In genomic region chr3:8490079-8490552, GRCh38 we compare ENCODE assay signal across 13 cellular contexts. TPM values are rescaled to one million over a fixed set of nuclear protein-coding genes. Genes with fewer than 3 reads are reported as not detected.
A peak's percentile ranks its signal among the peaks of the same experiment; 100 is the strongest.
DNase-seq lines count a peak whose midpoint lies in the region; ATAC-seq and TF ChIP-seq lines count a peak whose summit lies in the region.
"Had no signal": no experiment of that assay in that cellular context is flagged by ENCODE, and none has a peak within 500 bp of the region (broad histone marks: within the 10 kb centered on the region; RNA-seq: fewer than 3 reads in every experiment).

No MANE protein-coding gene starts in this region.

- peak; percentile 85 for ATAC-seq in esophagus mucosa
- ATAC-seq in natural killer cell treated with Interleukin-12 subunit alpha and Interleukin-12 subunit beta and Interleukin-15 and Interleukin-18, amount 100 ng/mL, for 72 hours: no peak
- ATAC-seq: naive thymus-derived CD4-positive, alpha-beta T cell had no signal

- H3K9me3 ChIP-seq in Caco-2 (no peaks in the 10 kb centered on the region), osteoblast (ENCODE audit: low read depth, low read length) (no peaks in the 10 kb centered on the region)
- no peaks in the 10 kb centered on the region for H3K9me3 ChIP-seq in effector memory CD4-positive, alpha-beta T cell (ENCODE audit: control insufficient read depth, low read length)

- no peak overlapping the region for H3K4me3 ChIP-seq in Caco-2 (ENCODE audit: low read depth, low read length)
- no peak overlapping the region for H3K4me3 ChIP-seq in osteoblast (ENCODE audit: insufficient read depth, low read length)
- H3K4me3 ChIP-seq in effector memory CD4-positive, alpha-beta T cell (ENCODE audit: insufficient read depth, low read depth, low read length, poor library complexity, severe bottlenecking): no peak overlapping the region

- TF ChIP-seq CTCF in Caco-2 (IDR thresholded peaks at IDR 0.05; ENCODE audit: insufficient read depth in 1 of 2, low read depth in 1 of 2, low read length in 1 of 2, severe bottlenecking in 1 of 2, unreplicated experiment in 1 of 2) (no peak), osteoblast (IDR thresholded peaks at IDR 0.05; ENCODE audit: extremely low read depth, low read depth, low read length) (no peak)

- intact Hi-C loops in Caco-2 (cut with micrococcal nuclease; ENCODE audit: unreplicated experiment): no loop called here

- H3K4me2 ChIP-seq in osteoblast (ENCODE audit: insufficient read depth, low read length): no peak overlapping the region

- CTCF ChIA-PET in Caco-2 (lab: Charles Lee): interaction anchor here (1.6 kb wide), 1 partner anchor 11 kb away, joined by 8 read pairs; the partner anchor contains the start of gene LMCD1

- no peaks in the 10 kb centered on the region for H3K79me2 ChIP-seq in osteoblast (ENCODE audit: insufficient read depth, low read length)

- H3K4me1 ChIP-seq in Caco-2 (peaks cover 82% of the 10 kb centered on the region), osteoblast (ENCODE audit: insufficient read depth, low read length) (peaks cover 38% of the 10 kb centered on the region)
- no peaks in the 10 kb centered on the region for H3K4me1 ChIP-seq in effector memory CD4-positive, alpha-beta T cell (ENCODE audit: control insufficient read depth, insufficient read depth, low read length, poor library complexity, severe bottlenecking)

- BruUV-seq in Caco-2 (replicated peaks; lab: Mats Ljungman, UMichigan): no TSS peak

- H3K27ac ChIP-seq in osteoblast (ENCODE audit: low read depth, low read length): peak overlapping the region; percentile 86
- H3K27ac ChIP-seq in effector memory CD4-positive, alpha-beta T cell (ENCODE audit: insufficient read depth, low read length, poor library complexity, severe bottlenecking): no peak overlapping the region

- peaks cover 6% of the 10 kb centered on the region for H3K36me3 Mint-ChIP-seq in Caco-2 (ENCODE audit: insufficient read depth, unreplicated experiment)
- H3K36me3 Mint-ChIP-seq in natural killer cell treated with Interleukin-12 subunit alpha and Interleukin-12 subunit beta and Interleukin-15 and Interleukin-18, amount 100 ng/mL, for 72 hours: no peaks in the 10 kb centered on the region
- H3K36me3 Mint-ChIP-seq: activated naive CD4-positive, alpha-beta T cell treated with anti-CD3 and anti-CD28 coated beads, Interleukin-2, amount 50 U/mL, for 24 hours; naive thymus-derived CD4-positive, alpha-beta T cell had no signal

- H3K27me3 Mint-ChIP-seq in Caco-2 (ENCODE audit: insufficient read depth, unreplicated experiment): no peaks in the 10 kb centered on the region
- peaks cover 0 to 8% of the 10 kb centered on the region in 2 donors for H3K27me3 Mint-ChIP-seq in natural killer cell treated with Interleukin-12 subunit alpha and Interleukin-12 subunit beta and Interleukin-15 and Interleukin-18, amount 100 ng/mL, for 72 hours

- H3K27ac Mint-ChIP-seq in Caco-2 (ENCODE audit: unreplicated experiment): no peak overlapping the region
- H3K27ac Mint-ChIP-seq in natural killer cell treated with Interleukin-12 subunit alpha and Interleukin-12 subunit beta and Interleukin-15 and Interleukin-18, amount 100 ng/mL, for 72 hours: no peak overlapping the region
- H3K27ac Mint-ChIP-seq: activated naive CD4-positive, alpha-beta T cell treated with anti-CD3 and anti-CD28 coated beads, Interleukin-2, amount 50 U/mL, for 24 hours; naive thymus-derived CD4-positive, alpha-beta T cell had no signal

- DNase-seq in Caco-2 (peak; percentile 37 to 52), NCI-H460 (ENCODE audit: extremely low read depth, low read depth) (peak; percentile 41), osteoblast (ENCODE audit: insufficient read length, low spot score, missing footprints) (peak; percentile 88), NCI-H2171 treated with DMSO at 0.1 percent for 48 hours (lab: John Stamatoyannopoulos, UW) (no peak)
- DNase-seq in natural killer cell treated with Interleukin-12 subunit alpha and Interleukin-12 subunit beta and Interleukin-15 and Interleukin-18, amount 100 ng/mL, for 72 hours (ENCODE audit: low spot score): no peak
- no peak for DNase-seq in effector memory CD4-positive, alpha-beta T cell
- DNase-seq in activated T-cell treated with anti-CD3 and anti-CD28 coated beads, Interleukin-2, amount 50 U/mL, for 1 hour: no peak
- DNase-seq: activated CD4-positive, CD25-positive, alpha-beta regulatory T cell treated with anti-CD3 and anti-CD28 coated beads, Interleukin-2, amount 50 U/mL, for 72 hours; DMS53; KBM-7; naive thymus-derived CD4-positive, alpha-beta T cell had no signal

- peaks cover 4% of the 10 kb centered on the region for H3K9me3 Mint-ChIP-seq in Caco-2 (ENCODE audit: unreplicated experiment)
- H3K9me3 Mint-ChIP-seq in natural killer cell treated with Interleukin-12 subunit alpha and Interleukin-12 subunit beta and Interleukin-15 and Interleukin-18, amount 100 ng/mL, for 72 hours: no peaks in the 10 kb centered on the region
- H3K9me3 Mint-ChIP-seq: activated naive CD4-positive, alpha-beta T cell treated with anti-CD3 and anti-CD28 coated beads, Interleukin-2, amount 50 U/mL, for 24 hours had no signal

- H3K4me3 Mint-ChIP-seq in Caco-2 (ENCODE audit: unreplicated experiment): no peak overlapping the region
- no peak overlapping the region for H3K4me3 Mint-ChIP-seq in natural killer cell treated with Interleukin-12 subunit alpha and Interleukin-12 subunit beta and Interleukin-15 and Interleukin-18, amount 100 ng/mL, for 72 hours
- H3K4me3 Mint-ChIP-seq: activated naive CD4-positive, alpha-beta T cell treated with anti-CD3 and anti-CD28 coated beads, Interleukin-2, amount 50 U/mL, for 24 hours; naive thymus-derived CD4-positive, alpha-beta T cell had no signal

- POLR2A ChIA-PET in Caco-2 (lab: Charles Lee): interaction anchor here (0.6 to 1.6 kb wide), 2 partner anchors 9 to 11 kb away, joined by 3 to 14 read pairs; partner anchors contain the start of gene LMCD1

- H3K27me3 ChIP-seq in Caco-2 (replicated peaks; ENCODE audit: control insufficient read depth, insufficient read depth, low read length) (no peaks in the 10 kb centered on the region), osteoblast (ENCODE audit: insufficient read depth, low read length) (no peaks in the 10 kb centered on the region)
- no peaks in the 10 kb centered on the region for H3K27me3 ChIP-seq in effector memory CD4-positive, alpha-beta T cell (replicated peaks; ENCODE audit: control insufficient read depth, insufficient read depth, low read length, poor library complexity, severe bottlenecking)

- H2AFZ ChIP-seq in osteoblast (ENCODE audit: low read length): no peak overlapping the region

- H3K36me3 ChIP-seq in Caco-2 (ENCODE audit: control insufficient read depth, insufficient read depth, low read length) (no peaks in the 10 kb centered on the region), osteoblast (ENCODE audit: insufficient read depth, low read length) (no peaks in the 10 kb centered on the region)
- no peaks in the 10 kb centered on the region for H3K36me3 ChIP-seq in effector memory CD4-positive, alpha-beta T cell (ENCODE audit: control insufficient read depth, insufficient read depth, low read length)

- H4K20me1 ChIP-seq in osteoblast (ENCODE audit: insufficient read depth, low read length): no peaks in the 10 kb centered on the region

- peaks cover 54% of the 10 kb centered on the region for H3K4me1 Mint-ChIP-seq in Caco-2 (ENCODE audit: low read depth, unreplicated experiment)
- H3K4me1 Mint-ChIP-seq in natural killer cell treated with Interleukin-12 subunit alpha and Interleukin-12 subunit beta and Interleukin-15 and Interleukin-18, amount 100 ng/mL, for 72 hours (ENCODE audit: low read depth in 2 of 2): peaks cover 0 to 5% of the 10 kb centered on the region in 2 donors
- H3K4me1 Mint-ChIP-seq: activated naive CD4-positive, alpha-beta T cell treated with anti-CD3 and anti-CD28 coated beads, Interleukin-2, amount 50 U/mL, for 24 hours had no signal

RNA-seq across cellular contexts. Expression of gene LMCD1, which starts 11.5 kb away (rescaled TPM):
- 23.9 and 24.7 TPM in 2 replicates for total RNA-seq in Caco-2 (2022)
- total RNA-seq in NCI-H460 (2014; rRNA removed; shearing (Covaris generic)): 3.3 and 5.7 TPM in 2 replicates
- 8.1 and 8.8 TPM in 2 replicates for polyA plus RNA-seq in NCI-H460 (2014; cell fraction: nucleus; rRNA removed)
- 13.0 TPM for total RNA-seq in esophagus mucosa
- total RNA-seq in osteoblast: 213 and 294 TPM in 2 replicates
- 1 to 10 TPM in 1 of 2 donors, not detected in 1; 1.0 TPM for total RNA-seq in natural killer cell treated with Interleukin-12 subunit alpha and Interleukin-12 subunit beta and Interleukin-15 and Interleukin-18, amount 100 ng/mL, for 72 hours
- polyA plus RNA-seq: naive thymus-derived CD4-positive, alpha-beta T cell had no signal

Comparison
In these comparisons a context has a peak if more than half of its experiments do, and no peak if none do; other contexts are left out.
1. DNase-seq: peak in Caco-2 (2 of 2), NCI-H460 (single experiment) and osteoblast (single experiment); none in natural killer cell treated with Interleukin-12 subunit alpha and Interleukin-12 subunit beta and Interleukin-15 and Interleukin-18, amount 100 ng/mL, for 72 hours (single experiment), effector memory CD4-positive, alpha-beta T cell (0 of 3), NCI-H2171 treated with DMSO at 0.1 percent for 48 hours (single experiment) and activated T-cell treated with anti-CD3 and anti-CD28 coated beads, Interleukin-2, amount 50 U/mL, for 1 hour (single experiment).